Comparison of ENCODE assay signal across 9 cellular contexts in genomic region chr2:100217323-100217722, GRCh38.
"Had no signal": no experiment of that assay in that cellular context is flagged by ENCODE, and none has a peak within 500 bp of the region (broad histone marks: within the 10 kb centered on the region; RNA-seq: fewer than 3 reads in every experiment).

No MANE protein-coding gene starts in this region.

- H3K9me3 Mint-ChIP-seq: GM23338, H9, HFFc6 had no signal

- H3K4me1 ChIP-seq: HAP-1 had no signal

- H2AFZ ChIP-seq: GM23248, GM23338 had no signal

- H3K9me3 ChIP-seq: HAP-1 had no signal

- H3K36me3 ChIP-seq: HAP-1 had no signal

- H3K27ac Mint-ChIP-seq: GM23338, H9, HFFc6 had no signal

- H3K4me2 ChIP-seq: GM23338 had no signal

- H3K4me1 Mint-ChIP-seq: GM23338, H9 had no signal

- H3K27ac ChIP-seq: GM23248 had no signal

- ATAC-seq: GM23338, HCT116 had no signal

- H3K4me3 Mint-ChIP-seq: GM23338, H9, HFFc6 had no signal

- H3K4me3 ChIP-seq: GM23248, GM23338, HAP-1 had no signal

- DNase-seq: GM23248, GOT3, H7, H9, HCEC 1CT, HFFc6 had no signal

- H3K9ac ChIP-seq: GM23248 had no signal
